ENCODE assay signal across 29 cellular contexts in the genomic region with DNA sequence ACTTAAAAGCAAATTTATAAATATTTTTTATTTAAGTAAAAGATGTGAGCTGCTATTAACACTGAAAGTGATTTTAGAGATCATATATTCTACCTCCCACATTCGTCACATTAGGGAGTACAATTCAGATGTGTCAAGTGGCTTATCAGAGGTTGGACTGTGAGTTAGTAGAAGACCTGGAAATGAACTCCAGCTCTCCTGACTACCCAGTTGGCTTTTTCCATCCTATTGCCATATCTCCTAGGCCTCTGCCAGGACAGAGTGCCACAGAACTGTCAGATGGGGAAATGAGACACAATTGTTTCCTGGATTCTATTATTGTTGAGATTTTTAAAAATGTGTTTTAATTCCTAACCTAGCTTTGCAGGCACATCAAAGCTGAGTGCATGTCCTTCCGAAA.
"Had no signal": no experiment of that assay in that cellular context is flagged by ENCODE, and none has a peak within 500 bp of the region (broad histone marks: within the 10 kb centered on the region; RNA-seq: fewer than 3 reads in every experiment).

No MANE protein-coding gene starts in this region.

- H3K27ac ChIP-seq: ascending aorta, brain microvascular endothelial cell, coronary artery, esophagus muscularis mucosa, gastroesophageal sphincter, VCaP had no signal

- H3K9me3 ChIP-seq: ascending aorta, esophagus muscularis mucosa, gastroesophageal sphincter had no signal

- DNase-seq: activated CD4-positive, alpha-beta memory T cell treated with anti-CD3 and anti-CD28 coated beads, Interleukin-2, amount 10 ng/mL, durations not matched to agents 7 days and 5 days; activated CD4-positive, alpha-beta T cell treated with anti-CD3 and anti-CD28 coated beads for 1 hour; activated CD4-positive, alpha-beta T cell treated with anti-CD3 and anti-CD28 coated beads for 4 hours; activated CD4-positive, alpha-beta T cell treated with anti-CD3 and anti-CD28 coated beads, Interleukin-2, amount 10 ng/mL, durations not matched to agents 7 days and 5 days; activated CD4-positive, alpha-beta T cell treated with anti-CD3 and anti-CD28 coated beads, Interleukin-2, amount 50 U/mL, for 4 hours; activated CD8-positive, alpha-beta memory T cell treated with anti-CD3 and anti-CD28 coated beads, Interleukin-2, amount 50 U/mL, for 48 hours; activated gamma-delta T cell; activated naive CD4-positive, alpha-beta T cell; activated naive CD4-positive, alpha-beta T cell treated with anti-CD3 and anti-CD28 coated beads, Interleukin-2, amount 10 ng/mL, durations not matched to agents 7 days and 5 days; activated naive CD8-positive, alpha-beta T cell treated with anti-CD3 and anti-CD28 coated beads, Interleukin-2, amount 10 ng/mL, durations not matched to agents 7 days and 5 days; activated T-cell treated with anti-CD3 and anti-CD28 coated beads for 4 hours; activated T-cell treated with anti-CD3 and anti-CD28 coated beads, Interleukin-2, amount 50 U/mL, for 24 hours; activated T-cell treated with anti-CD3 and anti-CD28 coated beads, Interleukin-2, amount 50 U/mL, for 72 hours; brain microvascular endothelial cell; effector CD8-positive, alpha-beta T cell; erythroblast; foreskin melanocyte; T-helper 2 cell had no signal

- H3K36me3 Mint-ChIP-seq: activated naive CD4-positive, alpha-beta T cell treated with anti-CD3 and anti-CD28 coated beads, Interleukin-2, amount 10 ng/mL, durations not matched to agents 7 days and 5 days; activated naive CD8-positive, alpha-beta T cell treated with anti-CD3 and anti-CD28 coated beads, Interleukin-2, amount 10 ng/mL, durations not matched to agents 7 days and 5 days; WTC11 had no signal

- H3K27ac Mint-ChIP-seq: activated CD4-positive, alpha-beta memory T cell treated with anti-CD3 and anti-CD28 coated beads, Interleukin-2, amount 10 ng/mL, durations not matched to agents 7 days and 5 days; activated CD4-positive, alpha-beta T cell treated with anti-CD3 and anti-CD28 coated beads, Interleukin-2, amount 10 ng/mL, durations not matched to agents 7 days and 5 days; activated naive CD4-positive, alpha-beta T cell treated with anti-CD3 and anti-CD28 coated beads, Interleukin-2, amount 10 ng/mL, durations not matched to agents 7 days and 5 days; activated naive CD4-positive, alpha-beta T cell treated with anti-CD3 and anti-CD28 coated beads, Interleukin-2, amount 50 U/mL, for 72 hours; activated naive CD8-positive, alpha-beta T cell treated with anti-CD3 and anti-CD28 coated beads, Interleukin-2, amount 10 ng/mL, durations not matched to agents 7 days and 5 days; activated T-cell treated with anti-CD3 and anti-CD28 coated beads, Interleukin-2, amount 50 U/mL, for 24 hours; activated T-cell treated with anti-CD3 and anti-CD28 coated beads, Interleukin-2, amount 50 U/mL, for 72 hours; dendritic cell treated with granulocyte-macrophage colony-stimulating factor and Interleukin-4, amounts not matched to agents 40 ng/mL and 50 ng/mL, for 4 days; WTC11 had no signal

- H3K27me3 Mint-ChIP-seq: activated CD4-positive, alpha-beta memory T cell treated with anti-CD3 and anti-CD28 coated beads, Interleukin-2, amount 10 ng/mL, durations not matched to agents 7 days and 5 days; activated CD4-positive, alpha-beta T cell treated with anti-CD3 and anti-CD28 coated beads, Interleukin-2, amount 10 ng/mL, durations not matched to agents 7 days and 5 days; activated naive CD4-positive, alpha-beta T cell treated with anti-CD3 and anti-CD28 coated beads, Interleukin-2, amount 10 ng/mL, durations not matched to agents 7 days and 5 days; activated naive CD8-positive, alpha-beta T cell treated with anti-CD3 and anti-CD28 coated beads, Interleukin-2, amount 10 ng/mL, durations not matched to agents 7 days and 5 days; central memory CD8-positive, alpha-beta T cell; dendritic cell treated with granulocyte-macrophage colony-stimulating factor and Interleukin-4, amounts not matched to agents 40 ng/mL and 50 ng/mL, for 4 days had no signal

- H3K4me3 Mint-ChIP-seq: activated CD4-positive, alpha-beta memory T cell treated with anti-CD3 and anti-CD28 coated beads, Interleukin-2, amount 10 ng/mL, durations not matched to agents 7 days and 5 days; activated CD4-positive, alpha-beta T cell treated with anti-CD3 and anti-CD28 coated beads, Interleukin-2, amount 10 ng/mL, durations not matched to agents 7 days and 5 days; activated naive CD4-positive, alpha-beta T cell treated with anti-CD3 and anti-CD28 coated beads, Interleukin-2, amount 10 ng/mL, durations not matched to agents 7 days and 5 days; activated naive CD8-positive, alpha-beta T cell treated with anti-CD3 and anti-CD28 coated beads, Interleukin-2, amount 10 ng/mL, durations not matched to agents 7 days and 5 days; activated T-cell treated with anti-CD3 and anti-CD28 coated beads, Interleukin-2, amount 50 U/mL, for 24 hours; activated T-cell treated with anti-CD3 and anti-CD28 coated beads, Interleukin-2, amount 50 U/mL, for 72 hours; central memory CD8-positive, alpha-beta T cell; dendritic cell treated with granulocyte-macrophage colony-stimulating factor and Interleukin-4, amounts not matched to agents 40 ng/mL and 50 ng/mL, for 4 days; WTC11 had no signal

- H3K4me3 ChIP-seq: ascending aorta, coronary artery, esophagus muscularis mucosa, gastroesophageal sphincter had no signal

- FAIRE-seq: bronchial epithelial cell, endometrium had no signal

- ATAC-seq: activated naive CD4-positive, alpha-beta T cell treated with anti-CD3 and anti-CD28 coated beads, Interleukin-2, amount 50 U/mL, for 72 hours; activated T-cell treated with anti-CD3 and anti-CD28 coated beads, Interleukin-2, amount 50 U/mL, for 72 hours; gastroesophageal sphincter; WTC11 had no signal

- H3K27me3 ChIP-seq: ascending aorta, brain microvascular endothelial cell, esophagus muscularis mucosa, gastroesophageal sphincter had no signal

- H3K9me3 Mint-ChIP-seq: activated CD4-positive, alpha-beta T cell treated with anti-CD3 and anti-CD28 coated beads, Interleukin-2, amount 10 ng/mL, durations not matched to agents 7 days and 5 days; activated T-cell treated with anti-CD3 and anti-CD28 coated beads, Interleukin-2, amount 50 U/mL, for 24 hours; dendritic cell treated with granulocyte-macrophage colony-stimulating factor and Interleukin-4, amounts not matched to agents 40 ng/mL and 50 ng/mL, for 4 days; WTC11 had no signal

- H3K4me1 ChIP-seq: ascending aorta, esophagus muscularis mucosa, gastroesophageal sphincter had no signal

- H3K4me1 Mint-ChIP-seq: activated CD4-positive, alpha-beta memory T cell treated with anti-CD3 and anti-CD28 coated beads, Interleukin-2, amount 10 ng/mL, durations not matched to agents 7 days and 5 days; activated CD4-positive, alpha-beta T cell treated with anti-CD3 and anti-CD28 coated beads, Interleukin-2, amount 10 ng/mL, durations not matched to agents 7 days and 5 days; activated naive CD4-positive, alpha-beta T cell treated with anti-CD3 and anti-CD28 coated beads, Interleukin-2, amount 10 ng/mL, durations not matched to agents 7 days and 5 days; activated naive CD8-positive, alpha-beta T cell treated with anti-CD3 and anti-CD28 coated beads, Interleukin-2, amount 10 ng/mL, durations not matched to agents 7 days and 5 days; central memory CD8-positive, alpha-beta T cell; WTC11 had no signal
